Comparison of ENCODE assay signal across 20 cellular contexts in the genomic region with DNA sequence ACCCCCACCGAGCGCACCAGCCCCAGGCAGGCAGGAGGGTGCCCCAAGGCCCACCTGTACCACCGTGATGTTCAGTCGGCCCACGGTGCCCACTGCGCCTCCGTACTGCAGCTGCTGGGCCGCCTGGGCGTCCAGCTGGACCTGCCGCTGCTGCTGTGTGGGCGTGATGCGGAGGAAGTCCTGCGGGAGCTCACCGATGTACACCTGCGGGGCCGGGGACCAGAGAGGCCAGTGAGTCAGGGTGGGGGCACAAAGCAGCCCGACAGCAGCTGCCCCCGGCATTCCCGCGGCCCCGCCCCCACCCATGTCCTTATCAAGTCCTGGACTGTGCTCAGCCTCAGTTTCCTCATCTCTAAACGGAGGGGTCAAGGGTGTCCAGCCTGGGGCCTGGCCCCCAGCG.
"Had no signal": no experiment of that assay in that cellular context is flagged by ENCODE, and none has a peak within 500 bp of the region (broad histone marks: within the 10 kb centered on the region; RNA-seq: fewer than 3 reads in every experiment).

No MANE protein-coding gene starts in this region.

- H3K4me3 ChIP-seq: cardiac muscle cell, right lobe of liver, tibial nerve, vagina had no signal

- H3K4me1 ChIP-seq: foreskin keratinocyte had no signal

- DNase-seq: activated B cell treated with CpG ODN at 0.5 μM for 24 hours; activated CD4-positive, alpha-beta memory T cell treated with anti-CD3 and anti-CD28 coated beads for 36 hours; activated CD4-positive, alpha-beta T cell treated with anti-CD3 and anti-CD28 coated beads for 4 hours; activated CD8-positive, alpha-beta memory T cell treated with anti-CD3 and anti-CD28 coated beads, Interleukin-2, amount 10 ng/mL, durations not matched to agents 7 days and 5 days; activated T-cell treated with anti-CD3 and anti-CD28 coated beads, Interleukin-2, amount 50 U/mL, for 1 hour; foreskin keratinocyte; hippocampal formation; mammary epithelial cell; nephron progenitor cell; stimulated activated CD8-positive, alpha-beta memory T cell treated with anti-CD3 and anti-CD28 coated beads, Interleukin-4, amount 100 ng/mL, for 48 hours; stimulated activated naive CD4-positive, alpha-beta T cell treated with Interleukin-2 at 50 U/mL for 16 hours; SW 1271; T-helper 2 cell had no signal

- H3K4me1 Mint-ChIP-seq: activated B cell treated with CpG ODN at 0.5 μM for 24 hours; activated CD8-positive, alpha-beta memory T cell treated with anti-CD3 and anti-CD28 coated beads, Interleukin-2, amount 10 ng/mL, durations not matched to agents 7 days and 5 days had no signal

- H3K4me3 Mint-ChIP-seq: activated B cell treated with CpG ODN at 0.5 μM for 24 hours; activated CD4-positive, alpha-beta memory T cell treated with anti-CD3 and anti-CD28 coated beads for 36 hours; activated CD8-positive, alpha-beta memory T cell treated with anti-CD3 and anti-CD28 coated beads, Interleukin-2, amount 10 ng/mL, durations not matched to agents 7 days and 5 days; activated naive CD4-positive, alpha-beta T cell treated with anti-CD3 and anti-CD28 coated beads, Interleukin-2, amount 50 U/mL, for 24 hours; activated T-helper 17 cell treated with anti-CD3 and anti-CD28 coated beads, Interleukin-2, amount 50 U/mL, for 72 hours; nephron progenitor cell had no signal

- H3K27me3 Mint-ChIP-seq: activated B cell treated with CpG ODN at 0.5 μM for 24 hours; activated CD4-positive, alpha-beta memory T cell treated with anti-CD3 and anti-CD28 coated beads for 36 hours; activated CD8-positive, alpha-beta memory T cell treated with anti-CD3 and anti-CD28 coated beads, Interleukin-2, amount 10 ng/mL, durations not matched to agents 7 days and 5 days; activated naive CD4-positive, alpha-beta T cell treated with anti-CD3 and anti-CD28 coated beads, Interleukin-2, amount 50 U/mL, for 24 hours; activated T-helper 17 cell treated with anti-CD3 and anti-CD28 coated beads, Interleukin-2, amount 50 U/mL, for 72 hours had no signal

- ATAC-seq: activated CD8-positive, alpha-beta memory T cell treated with anti-CD3 and anti-CD28 coated beads, Interleukin-2, amount 10 ng/mL, durations not matched to agents 7 days and 5 days; activated T-helper 17 cell treated with anti-CD3 and anti-CD28 coated beads, Interleukin-2, amount 50 U/mL, for 72 hours; foreskin keratinocyte; right lobe of liver had no signal

- H3K27ac ChIP-seq: cardiac muscle cell, foreskin keratinocyte, right lobe of liver, tibial nerve, vagina had no signal

- FAIRE-seq: islet of Langerhans had no signal

- H3K27me3 ChIP-seq: cardiac muscle cell, foreskin keratinocyte, right lobe of liver, tibial nerve, vagina had no signal

- H3K9me3 ChIP-seq: right lobe of liver, tibial nerve, vagina had no signal

- H3K36me3 Mint-ChIP-seq: activated CD4-positive, alpha-beta memory T cell treated with anti-CD3 and anti-CD28 coated beads for 36 hours; activated CD8-positive, alpha-beta memory T cell treated with anti-CD3 and anti-CD28 coated beads, Interleukin-2, amount 10 ng/mL, durations not matched to agents 7 days and 5 days had no signal

- H3K9me3 Mint-ChIP-seq: activated B cell treated with CpG ODN at 0.5 μM for 24 hours; activated CD4-positive, alpha-beta memory T cell treated with anti-CD3 and anti-CD28 coated beads for 36 hours; activated naive CD4-positive, alpha-beta T cell treated with anti-CD3 and anti-CD28 coated beads, Interleukin-2, amount 50 U/mL, for 24 hours; activated T-helper 17 cell treated with anti-CD3 and anti-CD28 coated beads, Interleukin-2, amount 50 U/mL, for 72 hours; nephron progenitor cell had no signal

- H3K27ac Mint-ChIP-seq: activated B cell treated with CpG ODN at 0.5 μM for 24 hours; activated CD4-positive, alpha-beta memory T cell treated with anti-CD3 and anti-CD28 coated beads for 36 hours; activated CD8-positive, alpha-beta memory T cell treated with anti-CD3 and anti-CD28 coated beads, Interleukin-2, amount 10 ng/mL, durations not matched to agents 7 days and 5 days; activated naive CD4-positive, alpha-beta T cell treated with anti-CD3 and anti-CD28 coated beads, Interleukin-2, amount 50 U/mL, for 24 hours; activated T-helper 17 cell treated with anti-CD3 and anti-CD28 coated beads, Interleukin-2, amount 50 U/mL, for 72 hours; nephron progenitor cell had no signal
